ENCODE assay signal across 12 cellular contexts in the genomic region with DNA sequence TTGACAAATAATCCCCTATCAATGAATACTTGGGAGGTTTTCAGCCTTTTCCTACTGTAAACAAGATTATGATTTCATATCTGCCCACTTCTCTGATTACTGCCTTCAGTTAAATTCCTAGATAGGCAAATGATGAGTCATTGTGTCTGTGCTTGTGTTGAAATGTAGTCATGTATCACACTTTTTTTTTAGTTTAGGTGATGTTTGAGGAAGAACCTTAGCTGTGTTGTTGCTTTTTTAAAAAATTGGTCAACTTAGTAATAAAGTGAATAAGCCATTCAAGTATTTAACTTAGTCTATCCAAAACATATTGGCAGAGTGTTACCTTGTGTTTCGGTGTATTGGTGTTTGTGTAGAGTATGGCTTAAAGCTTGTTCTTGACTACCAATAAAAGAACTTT.
DNase-seq lines count a peak whose midpoint lies in the region; ATAC-seq and TF ChIP-seq lines count a peak whose summit lies in the region.
"Had no signal": no experiment of that assay in that cellular context is flagged by ENCODE, and none has a peak within 500 bp of the region (broad histone marks: within the 10 kb centered on the region; RNA-seq: fewer than 3 reads in every experiment).

No MANE protein-coding gene starts in this region.

- no peaks in the 10 kb centered on the region for H3K27me3 Mint-ChIP-seq in activated T-cell treated with anti-CD3 and anti-CD28 coated beads, Interleukin-2, amount 50 U/mL, for 4 hours (ENCODE audit: low read depth)

- H3F3A ChIP-seq in smooth muscle cell (ENCODE audit: low read depth): peaks cover 5% of the 10 kb centered on the region

- H3K9ac ChIP-seq in smooth muscle cell (ENCODE audit: low read depth): no peak overlapping the region

- no peak overlapping the region for H3K4me3 ChIP-seq in smooth muscle cell
- H3K4me3 ChIP-seq in H7 (ENCODE audit: insufficient read depth, low read depth, low read length): no peak overlapping the region
- no peak overlapping the region for H3K4me3 ChIP-seq in dorsolateral prefrontal cortex

- intact Hi-C loops in dorsolateral prefrontal cortex (cut with DNase I): no loop called here

- H3K36me3 ChIP-seq in smooth muscle cell (ENCODE audit: low read depth): peaks cover 26% of the 10 kb centered on the region
- peaks cover 20% of the 10 kb centered on the region for H3K36me3 ChIP-seq in H7 (replicated peaks; ENCODE audit: control insufficient read depth, insufficient read depth, low read length)

- peaks cover 100% of the 10 kb centered on the region for H3K79me2 ChIP-seq in smooth muscle cell (ENCODE audit: low read depth)

- no peak for TF ChIP-seq CTCF in RWPE1 (conservative IDR thresholded peaks at IDR 0.05; ENCODE audit: low read depth)
- no peak for TF ChIP-seq CTCF in smooth muscle cell (IDR thresholded peaks at IDR 0.05; ENCODE audit: borderline replicate concordance, insufficient read depth, poor library complexity, severe bottlenecking)
- TF ChIP-seq CTCF in dorsolateral prefrontal cortex (IDR thresholded peaks at IDR 0.05 in 54 of 56, conservative IDR thresholded peaks at IDR 0.05 in 2 of 56; ENCODE audit: low read depth in 1 of 56, partially characterized antibody in 56 of 56): no peak

- H2AFZ ChIP-seq in smooth muscle cell (ENCODE audit: low read depth): no peak overlapping the region

- peaks cover 6% of the 10 kb centered on the region for H3K4me1 ChIP-seq in smooth muscle cell (ENCODE audit: low read depth)

- no peak overlapping the region for H3K4me3 Mint-ChIP-seq in activated T-cell treated with anti-CD3 and anti-CD28 coated beads, Interleukin-2, amount 50 U/mL, for 4 hours
- H3K4me3 Mint-ChIP-seq: neural crest cell had no signal

- POLR2A ChIA-PET in RWPE1 (lab: Yijun Ruan, JAX; ENCODE audit: low non-redundant PET): no interaction called here

- H4K20me1 ChIP-seq in smooth muscle cell (ENCODE audit: low read depth): peaks cover 100% of the 10 kb centered on the region

- no peaks in the 10 kb centered on the region for H3K27me3 ChIP-seq in smooth muscle cell (ENCODE audit: low read depth)
- no peaks in the 10 kb centered on the region for H3K27me3 ChIP-seq in H7 (ENCODE audit: control insufficient read depth, insufficient read depth, low read length)
- no peaks in the 10 kb centered on the region for H3K27me3 ChIP-seq in dorsolateral prefrontal cortex

- no peaks in the 10 kb centered on the region for H3K9me3 ChIP-seq in smooth muscle cell (replicated peaks; ENCODE audit: low read depth)

- peaks cover 56% of the 10 kb centered on the region for H3K4me1 Mint-ChIP-seq in activated T-cell treated with anti-CD3 and anti-CD28 coated beads, Interleukin-2, amount 50 U/mL, for 4 hours (ENCODE audit: low read depth)

- no peaks in the 10 kb centered on the region for H3K9me3 Mint-ChIP-seq in activated T-cell treated with anti-CD3 and anti-CD28 coated beads, Interleukin-2, amount 50 U/mL, for 4 hours
- H3K9me3 Mint-ChIP-seq: neural crest cell had no signal

- peak overlapping the region; percentile 34 for H3K4me2 ChIP-seq in smooth muscle cell

- peaks cover 44% of the 10 kb centered on the region for H3K36me3 Mint-ChIP-seq in activated T-cell treated with anti-CD3 and anti-CD28 coated beads, Interleukin-2, amount 50 U/mL, for 4 hours (ENCODE audit: insufficient read depth)

- CTCF ChIA-PET in RWPE1 (lab: Yijun Ruan, JAX): no interaction called here

- 93% methylated on average over 1 of the region's 1 CpG for WGBS in smooth muscle cell (ENCODE audit: low lambda C conversion rate)

- DNase-seq in activated T-cell treated with anti-CD3 and anti-CD28 coated beads, Interleukin-2, amount 50 U/mL, for 4 hours: no peak
- no peak for DNase-seq in activated T-cell treated with anti-CD3 and anti-CD28 coated beads, Interleukin-2, amount 50 U/mL, for 1 hour
- DNase-seq in RWPE1 (ENCODE audit: low spot score) (peak; percentile 67), fibroblast of gingiva (ENCODE audit: low read depth) (peak; percentile 36), smooth muscle cell (lab: John Stamatoyannopoulos, UW; ENCODE audit: unreplicated experiment) (no peak), H7 (no peak), dorsolateral prefrontal cortex (no peak)
- DNase-seq: Karpas-422, T-helper 9 cell had no signal

- peak; percentile 58 for ATAC-seq in activated T-cell treated with anti-CD3 and anti-CD28 coated beads, Interleukin-2, amount 50 U/mL, for 4 hours
- ATAC-seq in HG02759 (IDR thresholded peaks at IDR 0.05; ENCODE audit: unreplicated experiment): no peak

- no peak overlapping the region for H3K27ac ChIP-seq in RWPE1
- peak overlapping the region; percentile 73 for H3K27ac ChIP-seq in smooth muscle cell (ENCODE audit: low read depth)
- no peak overlapping the region for H3K27ac ChIP-seq in dorsolateral prefrontal cortex
- H3K27ac ChIP-seq: C4-2B had no signal

Comparison
In these comparisons a context has a peak if more than half of its experiments do, and no peak if none do; other contexts are left out.
1. DNase-seq: peak in RWPE1 (single experiment) and fibroblast of gingiva (single experiment); none in activated T-cell treated with anti-CD3 and anti-CD28 coated beads, Interleukin-2, amount 50 U/mL, for 4 hours (single experiment), activated T-cell treated with anti-CD3 and anti-CD28 coated beads, Interleukin-2, amount 50 U/mL, for 1 hour (single experiment), smooth muscle cell (single experiment), H7 (single experiment) and dorsolateral prefrontal cortex (0 of 10).